Comparison of ENCODE assay signal across 12 cellular contexts in genomic region chr7:26397326-26397725, GRCh38.
DNase-seq lines count a peak whose midpoint lies in the region; ATAC-seq, FAIRE-seq and TF ChIP-seq lines count a peak whose summit lies in the region.
"Had no signal": no experiment of that assay in that cellular context is flagged by ENCODE, and none has a peak within 500 bp of the region (broad histone marks: within the 10 kb centered on the region; RNA-seq: fewer than 3 reads in every experiment).

No MANE protein-coding gene starts in this region.

- H3K27me3 Mint-ChIP-seq in MCF 10A (ENCODE audit: insufficient read depth, unreplicated experiment): no peaks in the 10 kb centered on the region
- peaks cover 55% of the 10 kb centered on the region for H3K27me3 Mint-ChIP-seq in activated T-helper 2 cell treated with anti-CD3 and anti-CD28 coated beads, Interferon-gamma antibody, Interleukin-2, Interleukin-4, amounts not matched to agents 10 μg/mL and 5 μg/mL and 100 μg/mL, durations not matched to agents 14 hours and 24 hours and 36 hours (ENCODE audit: low read depth)

- no peak overlapping the region for H3K4me3 ChIP-seq in breast epithelium

- TF ChIP-seq POLR2A in breast epithelium (IDR thresholded peaks at IDR 0.05): no peak

- intact Hi-C loops in breast epithelium (cut with DNase I; ENCODE audit: low total_unique reads): no loop called here
- intact Hi-C loops in MCF 10A (cut with micrococcal nuclease): loop anchor here (10.0 kb wide), 1 partner anchor 97 kb away; no protein-coding TSS in a partner anchor
- intact Hi-C loops in activated T-helper 2 cell treated with anti-CD3 and anti-CD28 coated beads, Interferon-gamma antibody, Interleukin-2, Interleukin-4, amounts not matched to agents 10 μg/mL and 5 μg/mL and 100 μg/mL, durations not matched to agents 14 hours and 24 hours and 36 hours (cut with micrococcal nuclease): loop anchor here (10.0 kb wide), 2 partner anchors 1267 to 1673 kb away; partner anchors contain the start of gene HIBADH

- CTCF ChIA-PET in MCF 10A (lab: Yijun Ruan, JAX): interaction anchor here (0.6 to 3.8 kb wide), 5 partner anchors 9 to 764 kb away, joined by 3 to 10 read pairs (median 3); no protein-coding TSS in a partner anchor

- H3K9me3 Mint-ChIP-seq in MCF 10A (ENCODE audit: unreplicated experiment): no peaks in the 10 kb centered on the region
- H3K9me3 Mint-ChIP-seq in activated T-helper 2 cell treated with anti-CD3 and anti-CD28 coated beads, Interferon-gamma antibody, Interleukin-2, Interleukin-4, amounts not matched to agents 10 μg/mL and 5 μg/mL and 100 μg/mL, durations not matched to agents 14 hours and 24 hours and 36 hours: no peaks in the 10 kb centered on the region

- no TSS peak for BruUV-seq in MCF 10A (replicated peaks; lab: Mats Ljungman, UMichigan)

- no peaks in the 10 kb centered on the region for H3K9me3 ChIP-seq in breast epithelium

- no peak overlapping the region for H3K4me3 Mint-ChIP-seq in MCF 10A (ENCODE audit: unreplicated experiment)
- H3K4me3 Mint-ChIP-seq in activated T-helper 2 cell treated with anti-CD3 and anti-CD28 coated beads, Interferon-gamma antibody, Interleukin-2, Interleukin-4, amounts not matched to agents 10 μg/mL and 5 μg/mL and 100 μg/mL, durations not matched to agents 14 hours and 24 hours and 36 hours (ENCODE audit: low read depth): peak overlapping the region; percentile 74

- TF ChIP-seq CTCF in breast epithelium (IDR thresholded peaks at IDR 0.05) (no peak), MCF 10A (IDR thresholded peaks at IDR 0.05; ENCODE audit: unreplicated experiment) (no peak)

- ATAC-seq in GM18867 (IDR thresholded peaks at IDR 0.05; ENCODE audit: unreplicated experiment): no peak

- no peak overlapping the region for H3K27ac Mint-ChIP-seq in MCF 10A (ENCODE audit: low read depth, unreplicated experiment)
- H3K27ac Mint-ChIP-seq in activated T-helper 2 cell treated with anti-CD3 and anti-CD28 coated beads, Interferon-gamma antibody, Interleukin-2, Interleukin-4, amounts not matched to agents 10 μg/mL and 5 μg/mL and 100 μg/mL, durations not matched to agents 14 hours and 24 hours and 36 hours: no peak overlapping the region

- H3K36me3 Mint-ChIP-seq in MCF 10A (ENCODE audit: insufficient read depth, unreplicated experiment): no peaks in the 10 kb centered on the region
- H3K36me3 Mint-ChIP-seq in activated T-helper 2 cell treated with anti-CD3 and anti-CD28 coated beads, Interferon-gamma antibody, Interleukin-2, Interleukin-4, amounts not matched to agents 10 μg/mL and 5 μg/mL and 100 μg/mL, durations not matched to agents 14 hours and 24 hours and 36 hours (ENCODE audit: low read depth): no peaks in the 10 kb centered on the region

- H3K27ac ChIP-seq in breast epithelium: peak overlapping the region; percentile 82 to 89

- DNase-seq in breast epithelium (ENCODE audit: low spot score in 2 of 2): no peak
- DNase-seq in MCF 10A (ENCODE audit: unreplicated experiment): no peak
- DNase-seq in activated T-helper 2 cell treated with anti-CD3 and anti-CD28 coated beads, Interferon-gamma antibody, Interleukin-2, Interleukin-4, amounts not matched to agents 10 μg/mL and 5 μg/mL and 100 μg/mL, durations not matched to agents 14 hours and 24 hours and 36 hours (ENCODE audit: low spot score): no peak
- DNase-seq in myocyte (ENCODE audit: low read depth): peak; percentile 16
- DNase-seq in urothelium cell line (ENCODE audit: low spot score): peak; percentile 22
- no peak for DNase-seq in stimulated activated CD4-positive, alpha-beta T cell treated with anti-CD3 and anti-CD28 coated beads, Interleukin-4, amount 100 ng/mL, for 4 hours
- no peak for DNase-seq in activated effector memory CD4-positive, alpha-beta T cell treated with anti-CD3 and anti-CD28 coated beads, Interleukin-2, amount 50 U/mL, for 16 hours
- DNase-seq: activated gamma-delta T cell treated with Interleukin-2 at 50 U/mL for 16 hours, kidney glomerular epithelial cell, NCI-H2029 had no signal

- no peaks in the 10 kb centered on the region for H3K36me3 ChIP-seq in breast epithelium

- no peaks in the 10 kb centered on the region for H3K4me1 ChIP-seq in breast epithelium

- no peak for FAIRE-seq in urothelium cell line (lab: Jason Lieb, UNC)
- FAIRE-seq: small intestine had no signal

- POLR2A ChIA-PET in MCF 10A (lab: Yijun Ruan, JAX): interaction anchor here (1.4 to 2.3 kb wide), 3 partner anchors 28 to 197 kb away, joined by 3 to 7 read pairs (median 4); partner anchors contain the start of gene HNRNPA2B1

- peaks cover 9% of the 10 kb centered on the region for H3K4me1 Mint-ChIP-seq in MCF 10A (ENCODE audit: insufficient read depth, unreplicated experiment)
- peaks cover 15% of the 10 kb centered on the region for H3K4me1 Mint-ChIP-seq in activated T-helper 2 cell treated with anti-CD3 and anti-CD28 coated beads, Interferon-gamma antibody, Interleukin-2, Interleukin-4, amounts not matched to agents 10 μg/mL and 5 μg/mL and 100 μg/mL, durations not matched to agents 14 hours and 24 hours and 36 hours (ENCODE audit: low read depth)

- H3K27me3 ChIP-seq in breast epithelium: no peaks in the 10 kb centered on the region

Comparison
In these comparisons a context has a peak if more than half of its experiments do, and no peak if none do; other contexts are left out.
1. DNase-seq: peak in myocyte (single experiment) and urothelium cell line (single experiment); none in breast epithelium (0 of 2), MCF 10A (single experiment), activated T-helper 2 cell treated with anti-CD3 and anti-CD28 coated beads, Interferon-gamma antibody, Interleukin-2, Interleukin-4, amounts not matched to agents 10 μg/mL and 5 μg/mL and 100 μg/mL, durations not matched to agents 14 hours and 24 hours and 36 hours (single experiment), stimulated activated CD4-positive, alpha-beta T cell treated with anti-CD3 and anti-CD28 coated beads, Interleukin-4, amount 100 ng/mL, for 4 hours (0 of 2) and activated effector memory CD4-positive, alpha-beta T cell treated with anti-CD3 and anti-CD28 coated beads, Interleukin-2, amount 50 U/mL, for 16 hours (single experiment).